8 cellular contexts compared by ENCODE assay signal in the genomic region with DNA sequence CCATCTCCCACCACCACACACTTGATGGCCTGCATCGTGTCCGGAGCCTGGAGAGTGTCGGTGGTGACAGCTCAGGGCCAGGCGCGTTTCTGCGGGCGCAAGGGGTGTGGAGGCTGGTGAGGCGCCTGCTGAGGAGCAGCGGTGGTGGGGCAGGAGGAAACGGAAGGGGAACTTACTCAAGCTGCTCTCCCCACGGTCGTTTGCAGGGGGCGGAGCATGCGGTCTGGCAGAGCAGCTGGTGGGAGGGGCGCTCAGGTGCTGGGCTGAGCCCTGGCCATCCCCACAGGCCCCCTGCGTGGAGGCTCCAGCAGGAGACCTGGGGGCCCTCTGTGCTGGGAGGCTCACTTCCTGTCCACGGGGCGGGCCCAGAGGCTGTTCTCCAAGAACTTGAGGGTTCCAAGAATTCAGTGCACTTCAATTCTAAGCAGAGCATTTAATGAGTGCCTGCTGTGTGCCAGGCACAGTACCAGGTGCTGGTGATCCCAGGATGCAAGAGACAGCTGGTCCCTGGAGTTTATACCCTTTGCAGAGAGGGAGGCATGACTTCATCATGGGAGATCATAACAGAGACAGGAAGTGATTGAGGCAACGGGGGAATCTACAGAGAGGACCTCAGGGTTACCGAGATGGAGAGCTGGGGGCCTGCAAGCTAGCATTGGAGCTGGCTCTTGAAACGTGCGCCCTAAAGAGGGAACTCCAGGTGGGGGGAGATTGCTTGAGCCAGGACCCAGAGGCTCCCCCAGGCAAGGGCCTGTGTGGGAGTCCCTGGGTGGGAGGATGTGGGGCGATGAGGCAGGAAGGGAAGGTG. TPM values are rescaled to one million over a fixed set of nuclear protein-coding genes. Genes with fewer than 3 reads are reported as not detected.
A peak's percentile ranks its signal among the peaks of the same experiment; 100 is the strongest.
DNase-seq lines count a peak whose midpoint lies in the region; ATAC-seq and TF ChIP-seq lines count a peak whose summit lies in the region.

A gene (minus strand): TSS at position 156 of the 808 bp plus-strand sequence. CDS start 121 bp downstream, at position 35.

- no peaks in the 10 kb centered on the region for H3K27me3 ChIP-seq in H9 (ENCODE audit: insufficient read depth, low read length)
- H3K27me3 ChIP-seq in neural progenitor cell: no peaks in the 10 kb centered on the region
- H3K27me3 ChIP-seq in thoracic aorta (replicated peaks; ENCODE audit: insufficient read depth): no peaks in the 10 kb centered on the region

- H3T11ph ChIP-seq in H9 (ENCODE audit: low read length): no peak within 1 kb of the TSS

- H3K79me2 ChIP-seq in H9 (ENCODE audit: insufficient read depth, low read length) (no peaks in the 10 kb centered on the region), neural progenitor cell (ENCODE audit: low read depth) (no peaks in the 10 kb centered on the region)

- H3K4me3 ChIP-seq in neural progenitor cell (no peak within 1 kb of the TSS), thoracic aorta (peak within 1 kb of the TSS; percentile 65)

- peak within 1 kb of the TSS in 1 of 3 experiments; percentile 42; a peak in 1 of 7 replicates for H3K27ac Mint-ChIP-seq in H9
- H3K27ac Mint-ChIP-seq in neural progenitor cell: no peak within 1 kb of the TSS

- H2BK15ac ChIP-seq in H9 (ENCODE audit: low read depth, low read length): no peak within 1 kb of the TSS

- H3K4me2 ChIP-seq in H9 (ENCODE audit: insufficient read depth, insufficient read length, low read length) (no peak within 1 kb of the TSS), neural progenitor cell (peak within 1 kb of the TSS; percentile 43)

- H3K4me1 ChIP-seq in H9 (ENCODE audit: insufficient read depth, low read length) (no peaks in the 10 kb centered on the region), neural progenitor cell (peaks cover 3% of the 10 kb centered on the region), thoracic aorta (ENCODE audit: control insufficient read depth in 1 of 2, low read depth in 2 of 2) (no peaks in the 10 kb centered on the region)

- TF ChIP-seq CTCF in H9 (conservative IDR thresholded peaks at IDR 0.05): no peak
- TF ChIP-seq CTCF in neural progenitor cell (IDR thresholded peaks at IDR 0.05): no peak
- TF ChIP-seq CTCF in thoracic aorta (IDR thresholded peaks at IDR 0.05): no peak

- H3K56ac ChIP-seq in H9 (ENCODE audit: insufficient read length, low read depth, low read length): no peak within 1 kb of the TSS

- H3K9me3 Mint-ChIP-seq in H9 (no peaks in the 10 kb centered on the region; a peak in 1 of 5 replicates), neural progenitor cell (no peaks in the 10 kb centered on the region)

- H3F3A ChIP-seq in neural progenitor cell (ENCODE audit: low read depth): no peaks in the 10 kb centered on the region

- H4K20me1 ChIP-seq in H9 (ENCODE audit: control insufficient read depth, insufficient read depth, insufficient read length) (no peaks in the 10 kb centered on the region), neural progenitor cell (ENCODE audit: low read depth) (no peaks in the 10 kb centered on the region)

- H2BK5ac ChIP-seq in H9 (ENCODE audit: insufficient read length, low read length): no peak within 1 kb of the TSS

- no peak for ATAC-seq in thoracic aorta (ENCODE audit: insufficient number of reproducible peaks, low FRiP score, low read depth)

- no peak within 1 kb of the TSS for H2BK20ac ChIP-seq in H9 (ENCODE audit: low read depth, low read length, poor library complexity, severe bottlenecking)

- peak within 1 kb of the TSS; percentile 51 to 56; a peak in 4 of 5 replicates for H3K4me3 Mint-ChIP-seq in H9
- no peak within 1 kb of the TSS for H3K4me3 Mint-ChIP-seq in neural progenitor cell

- DNase-seq in GF-D8 (lab: John Stamatoyannopoulos, UW) (peak; percentile 99), H9 (peak; percentile 73), NOMO-1 treated with DMSO at 0.1 percent for 48 hours (lab: John Stamatoyannopoulos, UW; ENCODE audit: unreplicated experiment) (peak; percentile 98), epithelial cell of prostate (ENCODE audit: low read depth, low spot score) (no peak), neural progenitor cell (ENCODE audit: low spot score) (peak; percentile 47), thoracic aorta (ENCODE audit: low spot score) (no peak), NCI-H446 (lab: John Stamatoyannopoulos, UW) (no peak)
- peak in 2 of 3 experiments; percentile 69 to 87 for DNase-seq in activated CD8-positive, alpha-beta memory T cell treated with anti-CD3 and anti-CD28 coated beads for 48 hours (ENCODE audit: low read depth in 2 of 3, low spot score in 2 of 3)

- H3K36me3 Mint-ChIP-seq in H9 (ENCODE audit: insufficient read depth in 1 of 3, low read depth in 3 of 3) (no peaks in the 10 kb centered on the region), neural progenitor cell (no peaks in the 10 kb centered on the region)

- no peak within 1 kb of the TSS for H3K4ac ChIP-seq in H9 (ENCODE audit: low read depth, low read length)

- no peaks in the 10 kb centered on the region for H3K79me1 ChIP-seq in H9 (ENCODE audit: insufficient read depth, low read depth, low read length, poor library complexity, severe bottlenecking)

- peak within 1 kb of the TSS; percentile 53; the same call in 1 of the 2 replicates for H3K14ac ChIP-seq in H9 (ENCODE audit: insufficient read depth, low read length)

- H4K8ac ChIP-seq in H9 (replicated peaks; ENCODE audit: insufficient read length, low read depth, low read length): no peak within 1 kb of the TSS

- H3K9me3 ChIP-seq in H9 (ENCODE audit: control insufficient read depth, low read depth, low read length): no peaks in the 10 kb centered on the region
- H3K9me3 ChIP-seq in neural progenitor cell (ENCODE audit: low read depth): no peaks in the 10 kb centered on the region
- no peaks in the 10 kb centered on the region for H3K9me3 ChIP-seq in thoracic aorta

- H3K36me3 ChIP-seq in neural progenitor cell: no peaks in the 10 kb centered on the region
- no peaks in the 10 kb centered on the region for H3K36me3 ChIP-seq in thoracic aorta

- H3K23ac ChIP-seq in H9 (ENCODE audit: insufficient read length, low read depth, low read length): no peak within 1 kb of the TSS

- H4K5ac ChIP-seq in H9 (ENCODE audit: insufficient read length, low read depth, low read length): no peak within 1 kb of the TSS

- H3K9ac ChIP-seq in H9 (ENCODE audit: extremely low read depth, insufficient read length, low read length) (no peak within 1 kb of the TSS), neural progenitor cell (no peak within 1 kb of the TSS)

- no peak within 1 kb of the TSS for H2BK120ac ChIP-seq in H9 (ENCODE audit: low read depth, low read length, poor library complexity, severe bottlenecking)

- no peak within 1 kb of the TSS for H2BK12ac ChIP-seq in H9 (ENCODE audit: insufficient read length, low read depth, low read length)

- no CpG with 5 or more reads among the region's 23 CpGs for WGBS in H9 (ENCODE audit: extremely low coverage, insufficient read length, low lambda C conversion rate)

- H2AFZ ChIP-seq in H9 (ENCODE audit: low read length) (no peak within 1 kb of the TSS), neural progenitor cell (replicated peaks) (peak within 1 kb of the TSS; percentile 45)

- no peak within 1 kb of the TSS for H3K18ac ChIP-seq in H9 (ENCODE audit: insufficient read length, low read depth, low read length)

- no peaks in the 10 kb centered on the region for H3K23me2 ChIP-seq in H9 (ENCODE audit: insufficient read length, low read depth, low read length, poor library complexity, severe bottlenecking)

- no peak within 1 kb of the TSS for H4K91ac ChIP-seq in H9 (ENCODE audit: insufficient read length, low read depth, low read length)

- H3K4me1 Mint-ChIP-seq in H9: peaks cover 8 to 26% of the 10 kb centered on the region in 2 experiments
- peaks cover 10% of the 10 kb centered on the region for H3K4me1 Mint-ChIP-seq in neural progenitor cell

- no peak within 1 kb of the TSS for H3K27ac ChIP-seq in H9 (ENCODE audit: insufficient read length, low read depth, low read length)
- H3K27ac ChIP-seq in epithelial cell of prostate: peak within 1 kb of the TSS; percentile 54
- H3K27ac ChIP-seq in neural progenitor cell: no peak within 1 kb of the TSS
- H3K27ac ChIP-seq in thoracic aorta: no peak within 1 kb of the TSS

- no peak within 1 kb of the TSS for H2AK5ac ChIP-seq in H9 (ENCODE audit: insufficient read length, low read length)

- H3K27me3 Mint-ChIP-seq in H9 (ENCODE audit: low read depth): peaks cover 7% of the 10 kb centered on the region
- peaks cover 7% of the 10 kb centered on the region for H3K27me3 Mint-ChIP-seq in neural progenitor cell (ENCODE audit: insufficient read depth, low read depth)

RNA-seq across cellular contexts. Expression of the gene that starts here (rescaled TPM):
- total RNA-seq in H9 (2021) (2.5 and 2.8 TPM in 2 replicates), neural progenitor cell (ENCODE audit: low replicate concordance) (1.7 and 2.1 TPM in 2 replicates), thoracic aorta (10 to 100 TPM; 10.7 to 16.2 TPM)

Comparison
In these comparisons a context has a peak if more than half of its experiments do, and no peak if none do; other contexts are left out.
1. DNase-seq: peak in GF-D8 (single experiment), H9 (single experiment), NOMO-1 treated with DMSO at 0.1 percent for 48 hours (single experiment), activated CD8-positive, alpha-beta memory T cell treated with anti-CD3 and anti-CD28 coated beads for 48 hours (2 of 3) and neural progenitor cell (single experiment); none in epithelial cell of prostate (single experiment), thoracic aorta (single experiment) and NCI-H446 (0 of 2).